In the genomic region with DNA sequence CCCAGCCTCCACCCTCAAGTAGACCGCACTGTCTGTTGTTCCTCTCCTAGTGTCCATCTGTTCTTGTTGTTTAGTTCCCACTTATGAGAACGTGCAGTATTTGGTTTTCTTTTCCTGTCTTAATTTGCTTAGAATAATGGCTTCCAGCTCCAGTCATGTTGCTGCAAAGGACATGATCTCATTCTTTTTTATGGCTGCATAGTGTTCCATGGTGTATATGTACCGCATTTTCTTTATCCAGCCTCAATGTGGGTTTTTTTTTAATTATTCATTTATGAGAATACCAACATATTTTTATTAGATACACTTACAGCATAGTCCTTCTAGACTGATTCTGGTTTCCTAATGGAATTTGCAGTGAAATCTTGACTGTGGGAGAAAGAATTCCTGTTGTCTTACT, we compare ENCODE assay signal across 11 cellular contexts. TPM values are rescaled to one million over a fixed set of nuclear protein-coding genes. Genes with fewer than 3 reads are reported as not detected.
DNase-seq lines count a peak whose midpoint lies in the region; ATAC-seq and TF ChIP-seq lines count a peak whose summit lies in the region.
"Had no signal": no experiment of that assay in that cellular context is flagged by ENCODE, and none has a peak within 500 bp of the region (broad histone marks: within the 10 kb centered on the region; RNA-seq: fewer than 3 reads in every experiment).

No MANE protein-coding gene starts in this region.

- H3K27ac Mint-ChIP-seq in brain = peak overlapping the region in 2 of 5 experiments; percentile 23 to 51

- H3K36me3 ChIP-seq in GM06990 (ENCODE audit: control insufficient read depth, insufficient read depth, low read length) = no peaks in the 10 kb centered on the region; the same call in none of the 2 replicates
- H3K36me3 ChIP-seq in KOPT-K1 (ENCODE audit: insufficient read depth, low read length) = peaks cover 21% of the 10 kb centered on the region
- H3K36me3 ChIP-seq in neuron (ENCODE audit: insufficient read depth, low read length) = no peaks in the 10 kb centered on the region
- H3K36me3 ChIP-seq: ascending aorta, gastroesophageal sphincter had no signal

- peaks cover 2% of the 10 kb centered on the region for H3K36me3 Mint-ChIP-seq in brain

- peaks cover 17% of the 10 kb centered on the region for H3K4me1 ChIP-seq in neuron (ENCODE audit: insufficient read depth, low read length)
- H3K4me1 ChIP-seq: ascending aorta had no signal

- peaks cover 0 to 4% (median 0%) of the 10 kb centered on the region in 5 experiments for H3K9me3 Mint-ChIP-seq in brain

- H3K4me3 ChIP-seq in GM06990 (replicated peaks; ENCODE audit: low read depth, low read length) (peak overlapping the region; percentile 85), neuron (ENCODE audit: low read length) (peak overlapping the region; percentile 71)

- peaks cover 6% of the 10 kb centered on the region for H3K27me3 Mint-ChIP-seq in brain

- H3K9me3 ChIP-seq in KOPT-K1 (ENCODE audit: insufficient read depth, low read length, poor library complexity, severe bottlenecking) = no peaks in the 10 kb centered on the region
- H3K9me3 ChIP-seq in neuron (ENCODE audit: low read length) = no peaks in the 10 kb centered on the region
- H3K9me3 ChIP-seq: ascending aorta, gastroesophageal sphincter had no signal

- ATAC-seq in HG03565 (IDR thresholded peaks at IDR 0.05; ENCODE audit: unreplicated experiment) (no peak), HG02870 (IDR thresholded peaks at IDR 0.05; ENCODE audit: unreplicated experiment) (no peak), HG02588 (IDR thresholded peaks at IDR 0.05; ENCODE audit: unreplicated experiment) (no peak)
- ATAC-seq: gastroesophageal sphincter had no signal

- TF ChIP-seq CTCF in GM06990 (IDR thresholded peaks at IDR 0.05; ENCODE audit: insufficient read depth, low read length, poor library complexity, severe bottlenecking) = no peak
- no peak for TF ChIP-seq CTCF in brain (conservative IDR thresholded peaks at IDR 0.05)

- peak overlapping the region; percentile 88 to 93 (median 90) for H3K4me3 Mint-ChIP-seq in brain

- no peak overlapping the region for H2AFZ ChIP-seq in neuron (ENCODE audit: low read depth, low read length)

- peak overlapping the region; percentile 98 for H3K27ac ChIP-seq in KOPT-K1 (ENCODE audit: low read depth, low read length, poor library complexity, severe bottlenecking)

- H3K4me1 Mint-ChIP-seq in brain = peaks cover 75% of the 10 kb centered on the region

- no peak for DNase-seq in GM06990 (ENCODE audit: extremely low read depth, insufficient read length)
- DNase-seq in NCI-H446 (lab: John Stamatoyannopoulos, UW) = no peak
- DNase-seq: NCI-H524 had no signal

- H3K27me3 ChIP-seq in GM06990 (replicated peaks; ENCODE audit: control insufficient read depth, insufficient read depth, low read length) (no peaks in the 10 kb centered on the region), neuron (ENCODE audit: insufficient read depth, low read length) (no peaks in the 10 kb centered on the region)
- H3K27me3 ChIP-seq: ascending aorta, gastroesophageal sphincter had no signal

RNA-seq across cellular contexts. Expression of a gene that starts 1.3 kb away (rescaled TPM):
- 12.0 TPM for polyA plus RNA-seq in brain (ENCODE audit: insufficient read depth, low read depth, low replicate concordance)
